In genomic region chr22:31496735-31497146, GRCh38 we compare ENCODE assay signal across 8 cellular contexts. TPM values are rescaled to one million over a fixed set of nuclear protein-coding genes. Genes with fewer than 3 reads are reported as not detected.
DNase-seq lines count a peak whose midpoint lies in the region; ATAC-seq and TF ChIP-seq lines count a peak whose summit lies in the region.

No MANE protein-coding gene starts in this region.

- no peak for TF ChIP-seq RAD21 in SK-N-SH (IDR thresholded peaks at IDR 0.05; ENCODE audit: low read length)

- no peak for TF ChIP-seq CTCF in GM12865 (IDR thresholded peaks at IDR 0.05; ENCODE audit: insufficient read depth, low read depth, low read length, missing control alignments)
- TF ChIP-seq CTCF in SK-N-SH (IDR thresholded peaks at IDR 0.05), result no peak
- no peak for TF ChIP-seq CTCF in brain microvascular endothelial cell (IDR thresholded peaks at IDR 0.05; ENCODE audit: low read depth, low read length, missing control alignments)

- no peaks in the 10 kb centered on the region; a peak in 1 of 4 replicates for H3K4me1 ChIP-seq in SK-N-SH (ENCODE audit: control insufficient read depth in 1 of 2, insufficient read depth in 2 of 2, low read depth in 1 of 2, low read length in 1 of 2)

- in situ Hi-C loops in brain microvascular endothelial cell (cut with HindIII; ENCODE audit: low pct_ligation_motif_present, low sequenced_read_pairs), result no loop called here

- H3K79me2 ChIP-seq in SK-N-SH (ENCODE audit: insufficient read depth), result peaks cover 43% of the 10 kb centered on the region

- WGBS in SK-N-SH (ENCODE audit: low lambda C conversion rate), result 3% methylated on average over 18 of the region's 30 CpGs

- ATAC-seq in HG02884 (IDR thresholded peaks at IDR 0.05; ENCODE audit: unreplicated experiment) (peak; percentile 19), GM18873 (IDR thresholded peaks at IDR 0.05; ENCODE audit: low FRiP score, unreplicated experiment) (no peak)

- H3K27ac ChIP-seq in SK-N-SH (ENCODE audit: low read depth in 2 of 2, low read length in 1 of 2) (peak overlapping the region; percentile 69 to 87; a peak in 3 of 4 replicates), brain microvascular endothelial cell (peak overlapping the region; percentile 40)

- no peak for TF ChIP-seq EP300 in SK-N-SH (IDR thresholded peaks at IDR 0.05; ENCODE audit: borderline replicate concordance in 1 of 2, low read depth in 1 of 2, low read length in 1 of 2)

- no peaks in the 10 kb centered on the region for H3K9me2 ChIP-seq in SK-N-SH

- H3K9ac ChIP-seq in SK-N-SH, result peak overlapping the region; percentile 81

- peak overlapping the region; percentile 80 for H3K4me2 ChIP-seq in SK-N-SH

- H2AFZ ChIP-seq in SK-N-SH (ENCODE audit: low read depth), result peak overlapping the region; percentile 93

- H3K9me3 ChIP-seq in SK-N-SH, result no peaks in the 10 kb centered on the region

- POLR2A ChIA-PET in SK-N-SH (lab: Yijun Ruan, JAX), result no interaction called here

- DNase-seq in GM12865 (ENCODE audit: low read depth) (no peak), SK-N-SH (no peak), brain microvascular endothelial cell (peak; percentile 2), left kidney (ENCODE audit: low read depth, low spot score) (peak; percentile 57), NCI-H2107 treated with DMSO at 0.1 percent for 48 hours (lab: John Stamatoyannopoulos, UW; ENCODE audit: unreplicated experiment) (no peak)
- peak; percentile 3 for DNase-seq in stimulated activated CD8-positive, alpha-beta memory T cell treated with anti-CD3 and anti-CD28 coated beads, Interleukin-12 subunit alpha, Interleukin-12 subunit beta, amount 100 ng/mL, for 1 hour (ENCODE audit: low read depth)

- peaks cover 16% of the 10 kb centered on the region for H3F3A ChIP-seq in SK-N-SH (replicated peaks; ENCODE audit: insufficient read depth)

- H3K4me3 ChIP-seq in GM12865 (ENCODE audit: low read depth, low read length) (peak overlapping the region; percentile 95), SK-N-SH (ENCODE audit: low read depth in 2 of 2, low read length in 1 of 2) (peak overlapping the region; percentile 70 to 77), brain microvascular endothelial cell (ENCODE audit: low read depth, low read length) (peak overlapping the region; percentile 85)

- CTCF ChIA-PET in SK-N-SH (lab: Yijun Ruan, JAX), result no interaction called here

- no peaks in the 10 kb centered on the region for H3K27me3 ChIP-seq in SK-N-SH (ENCODE audit: insufficient read depth)
- no peaks in the 10 kb centered on the region for H3K27me3 ChIP-seq in brain microvascular endothelial cell (replicated peaks)

- peaks cover 0 to 6% of the 10 kb centered on the region in 2 experiments for H3K36me3 ChIP-seq in SK-N-SH (replicated peaks in 1 of 2; ENCODE audit: control insufficient read depth in 1 of 2, insufficient read depth in 2 of 2, low read length in 1 of 2)
- H3K36me3 ChIP-seq in brain microvascular endothelial cell (replicated peaks), result no peaks in the 10 kb centered on the region

- no peaks in the 10 kb centered on the region for H4K20me1 ChIP-seq in SK-N-SH (ENCODE audit: insufficient read depth)

TF ChIP-seq in SK-N-SH, 30 proteins besides CTCF, POLR2A, EP300 and RAD21:
- TF ChIP-seq ELF1 (IDR thresholded peaks at IDR 0.05) (0 out of 2 replicates have a peak, but pooled peaks have one; percentile 28), SIN3A (IDR thresholded peaks at IDR 0.05; ENCODE audit: borderline replicate concordance, low read depth, low read length) (no peak)

RNA-seq across cellular contexts. Expression of gene SFI1, which starts 0.4 kb away (rescaled TPM):
- 20.6 and 24.7 TPM in 2 replicates for polyA plus RNA-seq in SK-N-SH (2012; rRNA removed)
- polyA plus RNA-seq in SK-N-SH (2012; cell fraction: cytosol; rRNA removed), result 4.8 and 7.1 TPM in 2 replicates
- 178 and 208 TPM in 2 replicates for polyA plus RNA-seq in SK-N-SH (2012; cell fraction: nucleus; rRNA removed)

RNA-seq across cellular contexts. Expression of gene EIF4ENIF1, which starts 7.1 kb away (rescaled TPM):
- polyA plus RNA-seq in SK-N-SH (2012; rRNA removed), result 18.4 and 39.9 TPM in 2 replicates
- polyA plus RNA-seq in SK-N-SH (2012; cell fraction: cytosol; rRNA removed), result 14.0 and 14.2 TPM in 2 replicates
- 36.3 and 61.6 TPM in 2 replicates for polyA plus RNA-seq in SK-N-SH (2012; cell fraction: nucleus; rRNA removed)

Comparison
In these comparisons a context has a peak if more than half of its experiments do, and no peak if none do; other contexts are left out.
1. DNase-seq: peak in brain microvascular endothelial cell (single experiment), left kidney (single experiment) and stimulated activated CD8-positive, alpha-beta memory T cell treated with anti-CD3 and anti-CD28 coated beads, Interleukin-12 subunit alpha, Interleukin-12 subunit beta, amount 100 ng/mL, for 1 hour (single experiment); none in GM12865 (single experiment), SK-N-SH (single experiment) and NCI-H2107 treated with DMSO at 0.1 percent for 48 hours (single experiment).
2. Peak in every context shown above with its lines, with median percentiles within 50 percentile points of each other: H3K4me3 ChIP-seq.